In genomic region chr6:15296249-15296648, GRCh38 we compare ENCODE assay signal across 20 cellular contexts. TPM values are rescaled to one million over a fixed set of nuclear protein-coding genes. Genes with fewer than 3 reads are reported as not detected.
DNase-seq lines count a peak whose midpoint lies in the region; ATAC-seq, FAIRE-seq and TF ChIP-seq lines count a peak whose summit lies in the region.
"Had no signal": no experiment of that assay in that cellular context is flagged by ENCODE, and none has a peak within 500 bp of the region (broad histone marks: within the 10 kb centered on the region; RNA-seq: fewer than 3 reads in every experiment).

No MANE protein-coding gene starts in this region.

- H3K27ac ChIP-seq in KOPT-K1 (ENCODE audit: low read depth, low read length, poor library complexity, severe bottlenecking): peak overlapping the region; percentile 95
- H3K27ac ChIP-seq in spleen: peak overlapping the region in 5 of 8 donors; percentile 7 to 70 (median 32)
- H3K27ac ChIP-seq: upper lobe of right lung had no signal

- peak overlapping the region; percentile 92 for H3K27ac Mint-ChIP-seq in activated CD8-positive, alpha-beta memory T cell treated with anti-CD3 and anti-CD28 coated beads, Interleukin-2, amount 10 ng/mL, durations not matched to agents 7 days and 5 days
- H3K27ac Mint-ChIP-seq in activated naive CD8-positive, alpha-beta T cell treated with anti-CD3 and anti-CD28 coated beads for 36 hours: peak overlapping the region; percentile 90

- peak overlapping the region; percentile 48 for H3K4me3 Mint-ChIP-seq in activated CD8-positive, alpha-beta memory T cell treated with anti-CD3 and anti-CD28 coated beads, Interleukin-2, amount 10 ng/mL, durations not matched to agents 7 days and 5 days
- peak overlapping the region; percentile 50 for H3K4me3 Mint-ChIP-seq in activated naive CD8-positive, alpha-beta T cell treated with anti-CD3 and anti-CD28 coated beads for 36 hours

- no peaks in the 10 kb centered on the region for H3K9me3 ChIP-seq in KOPT-K1 (ENCODE audit: insufficient read depth, low read length, poor library complexity, severe bottlenecking)
- H3K9me3 ChIP-seq in spleen: no peaks in the 10 kb centered on the region
- H3K9me3 ChIP-seq: Caco-2, heart left ventricle, upper lobe of right lung had no signal

- peaks cover 19% of the 10 kb centered on the region for H3K36me3 Mint-ChIP-seq in activated CD8-positive, alpha-beta memory T cell treated with anti-CD3 and anti-CD28 coated beads, Interleukin-2, amount 10 ng/mL, durations not matched to agents 7 days and 5 days
- H3K36me3 Mint-ChIP-seq in activated naive CD8-positive, alpha-beta T cell treated with anti-CD3 and anti-CD28 coated beads for 36 hours: peaks cover 36% of the 10 kb centered on the region

- FAIRE-seq in GM12891 (lab: Jason Lieb, UNC): no peak

- H3K27me3 Mint-ChIP-seq in activated CD8-positive, alpha-beta memory T cell treated with anti-CD3 and anti-CD28 coated beads, Interleukin-2, amount 10 ng/mL, durations not matched to agents 7 days and 5 days: no peaks in the 10 kb centered on the region
- no peaks in the 10 kb centered on the region for H3K27me3 Mint-ChIP-seq in activated naive CD8-positive, alpha-beta T cell treated with anti-CD3 and anti-CD28 coated beads for 36 hours

- H3K4me1 Mint-ChIP-seq in activated CD8-positive, alpha-beta memory T cell treated with anti-CD3 and anti-CD28 coated beads, Interleukin-2, amount 10 ng/mL, durations not matched to agents 7 days and 5 days: peaks cover 86% of the 10 kb centered on the region
- peaks cover 71% of the 10 kb centered on the region for H3K4me1 Mint-ChIP-seq in activated naive CD8-positive, alpha-beta T cell treated with anti-CD3 and anti-CD28 coated beads for 36 hours

- peaks cover 17 to 97% (median 72%) of the 10 kb centered on the region in 6 donors for H3K4me1 ChIP-seq in spleen

- no peaks in the 10 kb centered on the region for H3K9me3 Mint-ChIP-seq in activated CD8-positive, alpha-beta memory T cell treated with anti-CD3 and anti-CD28 coated beads, Interleukin-2, amount 10 ng/mL, durations not matched to agents 7 days and 5 days (ENCODE audit: low read depth)
- no peaks in the 10 kb centered on the region for H3K9me3 Mint-ChIP-seq in activated naive CD8-positive, alpha-beta T cell treated with anti-CD3 and anti-CD28 coated beads for 36 hours

- TF ChIP-seq POLR2A in spleen (IDR thresholded peaks at IDR 0.05) (no peak), GM12891 (IDR thresholded peaks at IDR 0.05; ENCODE audit: low read depth, low read length) (no peak)

- 52 to 68% (median 61%) methylated on average over 5 of the region's 5 CpGs for WGBS in spleen, 5 donors

- intact Hi-C loops in spleen (cut with DNase I; ENCODE audit: low total_unique reads): no loop called here

- DNase-seq in activated CD8-positive, alpha-beta memory T cell treated with anti-CD3 and anti-CD28 coated beads, Interleukin-2, amount 10 ng/mL, durations not matched to agents 7 days and 5 days: no peak
- no peak for DNase-seq in activated CD8-positive, alpha-beta memory T cell treated with anti-CD3 and anti-CD28 coated beads, Interleukin-2, amount 50 U/mL, for 4 hours
- no peak for DNase-seq in activated naive CD8-positive, alpha-beta T cell treated with anti-CD3 and anti-CD28 coated beads for 36 hours
- no peak for DNase-seq in spleen
- DNase-seq in DMS79 treated with DMSO at 0.1 percent for 48 hours (lab: John Stamatoyannopoulos, UW): no peak
- no peak for DNase-seq in NK-92 (lab: John Stamatoyannopoulos, UW; ENCODE audit: unreplicated experiment)
- no peak for DNase-seq in GM12891 (ENCODE audit: insufficient read length, low spot score)
- DNase-seq: Caco-2; caudate nucleus; effector CD4-positive, alpha-beta T cell; heart left ventricle; mammary epithelial cell; NCI-H1694; NCI-H2227 treated with DMSO at 0.1 percent for 48 hours; NK-92 treated with Interleukin-12 subunit alpha and Interleukin-12 subunit beta, amount 100 ng/mL, for 24 hours; RPMI8226; stimulated activated naive CD4-positive, alpha-beta T cell; upper lobe of right lung had no signal

- H3K27me3 ChIP-seq in spleen (replicated peaks in 1 of 7): no peaks in the 10 kb centered on the region
- H3K27me3 ChIP-seq: heart left ventricle, upper lobe of right lung had no signal

- no peaks in the 10 kb centered on the region; the same call in 1 of the 2 replicates for H3K36me3 ChIP-seq in KOPT-K1 (ENCODE audit: insufficient read depth, low read length)
- no peaks in the 10 kb centered on the region for H3K36me3 ChIP-seq in spleen
- H3K36me3 ChIP-seq: heart left ventricle, upper lobe of right lung had no signal

- no peak for TF ChIP-seq CTCF in spleen (IDR thresholded peaks at IDR 0.05 in 8 of 11, conservative IDR thresholded peaks at IDR 0.05 in 3 of 11)

- no peak for ATAC-seq in activated CD8-positive, alpha-beta memory T cell treated with anti-CD3 and anti-CD28 coated beads, Interleukin-2, amount 10 ng/mL, durations not matched to agents 7 days and 5 days
- ATAC-seq: HCT116 had no signal

- no peak overlapping the region for H3K4me3 ChIP-seq in spleen
- H3K4me3 ChIP-seq: heart left ventricle, upper lobe of right lung had no signal

- CTCF ChIA-PET in activated CD8-positive, alpha-beta memory T cell treated with anti-CD3 and anti-CD28 coated beads, Interleukin-2, amount 10 ng/mL, durations not matched to agents 7 days and 5 days (lab: Charles Lee): interaction anchor here (0.8 kb wide), 1 partner anchor 145 kb away, joined by 3 read pairs; no protein-coding TSS in a partner anchor

TF ChIP-seq in GM12891, 5 proteins besides CTCF, POLR2A, EP300 and RAD21:
- TF ChIP-seq PAX5 (IDR thresholded peaks at IDR 0.05; ENCODE audit: insufficient read depth, low read length, severe bottlenecking): no peak
- TF ChIP-seq TAF1 (IDR thresholded peaks at IDR 0.05; ENCODE audit: low read depth, low read length): no peak
- TF ChIP-seq POLR2AphosphoS5 (IDR thresholded peaks at IDR 0.05; ENCODE audit: low read depth, low read length): no peak
- no peak for TF ChIP-seq SPI1 (IDR thresholded peaks at IDR 0.05; ENCODE audit: low read depth, low read length)
- no peak for TF ChIP-seq POU2F2 (IDR thresholded peaks at IDR 0.05; ENCODE audit: low read depth, low read length)
TF ChIP-seq in GM12891: peak in this region for 0.

RNA-seq across cellular contexts. Expression of gene JARID2, which starts 50.4 kb away (rescaled TPM):
- 10 to 100 TPM; 30.0 to 42.4 TPM for total RNA-seq in activated CD8-positive, alpha-beta memory T cell treated with anti-CD3 and anti-CD28 coated beads, Interleukin-2, amount 10 ng/mL, durations not matched to agents 7 days and 5 days
- 10 to 100 TPM; 19.3 to 20.1 TPM for total RNA-seq in activated naive CD8-positive, alpha-beta T cell treated with anti-CD3 and anti-CD28 coated beads for 36 hours
- total RNA-seq in spleen: 10 to 100 TPM; 18.6 to 27.1 (median 22.0) TPM
- polyA plus RNA-seq in spleen: 1 to 10 TPM; 4.4 to 5.6 (median 5.3) TPM
- polyA plus RNA-seq in GM12891 (2012; ENCODE audit: low read depth, missing spikeins): 10.5 TPM
